9 cellular contexts compared by ENCODE assay signal in the genomic region with DNA sequence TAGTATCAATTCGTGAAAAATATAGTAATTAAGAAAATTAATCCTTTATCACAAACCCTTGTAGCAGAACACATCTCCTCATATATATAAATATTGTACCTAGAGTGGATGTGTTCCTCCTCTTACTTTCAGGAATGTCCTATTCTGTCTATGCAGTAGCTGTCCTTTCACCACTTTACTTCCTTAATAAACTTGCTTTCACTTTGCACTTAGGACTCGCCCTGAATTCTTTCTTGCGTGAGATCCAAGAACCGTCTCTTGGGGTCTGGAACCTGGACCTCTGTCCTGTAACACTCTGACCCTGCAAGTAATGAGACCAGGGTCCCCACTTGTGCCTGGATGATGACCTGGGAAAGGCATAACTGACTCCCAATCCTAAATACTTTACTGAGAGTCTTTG.
A peak's percentile ranks its signal among the peaks of the same experiment; 100 is the strongest.
DNase-seq lines count a peak whose midpoint lies in the region; ATAC-seq and TF ChIP-seq lines count a peak whose summit lies in the region.
"Had no signal": no experiment of that assay in that cellular context is flagged by ENCODE, and none has a peak within 500 bp of the region (broad histone marks: within the 10 kb centered on the region; RNA-seq: fewer than 3 reads in every experiment).

No MANE protein-coding gene starts in this region.

- H3K4me3 ChIP-seq in esophagus muscularis mucosa, result peak overlapping the region; percentile 27 to 49 (median 42)
- peak overlapping the region; percentile 32 for H3K4me3 ChIP-seq in mucosa of stomach (ENCODE audit: low read length)

- WGBS in esophagus muscularis mucosa, result 25% methylated on average over 4 of the region's 4 CpGs

- H3K27me3 Mint-ChIP-seq in activated naive CD8-positive, alpha-beta T cell, result no peaks in the 10 kb centered on the region
- no peaks in the 10 kb centered on the region for H3K27me3 Mint-ChIP-seq in activated naive CD8-positive, alpha-beta T cell treated with anti-CD3 and anti-CD28 coated beads for 36 hours
- H3K27me3 Mint-ChIP-seq in type B pancreatic cell, result no peaks in the 10 kb centered on the region

- peak overlapping the region; percentile 6 for H3K4me3 Mint-ChIP-seq in activated naive CD8-positive, alpha-beta T cell
- H3K4me3 Mint-ChIP-seq in activated naive CD8-positive, alpha-beta T cell treated with anti-CD3 and anti-CD28 coated beads for 36 hours, result no peak overlapping the region
- no peak overlapping the region for H3K4me3 Mint-ChIP-seq in type B pancreatic cell

- H3K36me3 Mint-ChIP-seq in activated naive CD8-positive, alpha-beta T cell, result peaks cover 7% of the 10 kb centered on the region
- peaks cover 12% of the 10 kb centered on the region for H3K36me3 Mint-ChIP-seq in activated naive CD8-positive, alpha-beta T cell treated with anti-CD3 and anti-CD28 coated beads for 36 hours
- peaks cover 3% of the 10 kb centered on the region for H3K36me3 Mint-ChIP-seq in type B pancreatic cell

- H3K4me1 ChIP-seq in esophagus muscularis mucosa, result peaks cover 35 to 68% (median 46%) of the 10 kb centered on the region in 4 donors
- peaks cover 10% of the 10 kb centered on the region for H3K4me1 ChIP-seq in mucosa of stomach (ENCODE audit: control insufficient read depth, insufficient read depth, low read length)

- no peak for DNase-seq in activated naive CD8-positive, alpha-beta T cell treated with anti-CD3 and anti-CD28 coated beads for 36 hours
- no peak for DNase-seq in esophagus muscularis mucosa (ENCODE audit: extremely low spot score)
- no peak for DNase-seq in type B pancreatic cell (ENCODE audit: extremely low spot score, unreplicated experiment)
- DNase-seq in GDM1 (lab: John Stamatoyannopoulos, UW), result no peak
- DNase-seq in NCI-H526 treated with DMSO at 0.1 percent for 48 hours (lab: John Stamatoyannopoulos, UW), result no peak
- DNase-seq: NCI-H1105 had no signal

- H3K4me1 Mint-ChIP-seq in activated naive CD8-positive, alpha-beta T cell (ENCODE audit: low read depth), result peaks cover 50% of the 10 kb centered on the region
- H3K4me1 Mint-ChIP-seq in activated naive CD8-positive, alpha-beta T cell treated with anti-CD3 and anti-CD28 coated beads for 36 hours, result peaks cover 36% of the 10 kb centered on the region
- peaks cover 39% of the 10 kb centered on the region for H3K4me1 Mint-ChIP-seq in type B pancreatic cell (ENCODE audit: unreplicated experiment)

- TF ChIP-seq CTCF in esophagus muscularis mucosa (IDR thresholded peaks at IDR 0.05) (no peak), type B pancreatic cell (conservative IDR thresholded peaks at IDR 0.05) (no peak)

- H3K9ac ChIP-seq in mucosa of stomach (ENCODE audit: low read length), result peak overlapping the region; percentile 62

- H3K36me3 ChIP-seq in esophagus muscularis mucosa (no peaks in the 10 kb centered on the region), mucosa of stomach (ENCODE audit: control insufficient read depth, insufficient read depth, low read length) (no peaks in the 10 kb centered on the region)

- H3K27me3 ChIP-seq in esophagus muscularis mucosa (no peaks in the 10 kb centered on the region), mucosa of stomach (ENCODE audit: control insufficient read depth, insufficient read depth, low read length) (no peaks in the 10 kb centered on the region)

- H3K27ac ChIP-seq in esophagus muscularis mucosa (replicated peaks in 1 of 4), result peak overlapping the region in 3 of 4 donors; percentile 9 to 47 (median 31)

- no peaks in the 10 kb centered on the region for H3K9me3 Mint-ChIP-seq in activated naive CD8-positive, alpha-beta T cell (ENCODE audit: low read depth)
- peaks cover 5% of the 10 kb centered on the region for H3K9me3 Mint-ChIP-seq in activated naive CD8-positive, alpha-beta T cell treated with anti-CD3 and anti-CD28 coated beads for 36 hours
- peaks cover 4% of the 10 kb centered on the region for H3K9me3 Mint-ChIP-seq in type B pancreatic cell

- H3K9me3 ChIP-seq in esophagus muscularis mucosa (no peaks in the 10 kb centered on the region), mucosa of stomach (ENCODE audit: control insufficient read depth, low read length) (no peaks in the 10 kb centered on the region)

- ATAC-seq in HG02981 (IDR thresholded peaks at IDR 0.05; ENCODE audit: unreplicated experiment), result no peak

- no peak for TF ChIP-seq POLR2A in esophagus muscularis mucosa (IDR thresholded peaks at IDR 0.05; ENCODE audit: low read depth)

- intact Hi-C loops in esophagus muscularis mucosa (cut with DNase I), result no loop called here

- no peak overlapping the region for H3K27ac Mint-ChIP-seq in activated naive CD8-positive, alpha-beta T cell
- H3K27ac Mint-ChIP-seq in activated naive CD8-positive, alpha-beta T cell treated with anti-CD3 and anti-CD28 coated beads for 36 hours, result no peak overlapping the region
- peak overlapping the region; percentile 72 for H3K27ac Mint-ChIP-seq in type B pancreatic cell

- TF ChIP-seq EP300 in esophagus muscularis mucosa (IDR thresholded peaks at IDR 0.05), result no peak
